In the genomic region with DNA sequence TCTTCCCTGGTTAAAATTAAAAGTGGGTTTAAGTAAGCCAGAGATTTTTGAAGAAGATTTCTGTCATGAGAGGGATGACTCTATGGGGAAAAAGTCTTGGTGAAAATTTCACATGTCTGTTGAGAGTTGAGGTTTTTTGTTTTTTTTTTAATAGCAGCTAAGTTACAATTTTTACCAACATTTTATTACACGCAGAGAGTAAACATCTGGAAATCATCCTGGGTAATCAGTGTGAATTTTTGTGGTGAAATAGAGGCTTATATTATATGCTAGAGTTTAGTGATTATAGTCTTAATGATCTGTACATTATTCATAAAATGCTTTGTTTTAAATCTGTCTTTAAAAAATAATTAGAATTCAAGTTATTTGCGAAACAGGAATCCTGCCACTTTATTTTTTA, we compare ENCODE assay signal across 16 cellular contexts.
"Had no signal": no experiment of that assay in that cellular context is flagged by ENCODE, and none has a peak within 500 bp of the region (broad histone marks: within the 10 kb centered on the region; RNA-seq: fewer than 3 reads in every experiment).

No MANE protein-coding gene starts in this region.

- H3K27me3 ChIP-seq: esophagus squamous epithelium, sigmoid colon, suprapubic skin, thyroid gland, upper lobe of left lung, uterus had no signal

- H3K27ac Mint-ChIP-seq: natural killer cell treated with Interleukin-12 subunit alpha and Interleukin-12 subunit beta and Interleukin-15 and Interleukin-18, amount 100 ng/mL, for 72 hours had no signal

- ATAC-seq: left lobe of liver; natural killer cell treated with Interleukin-12 subunit alpha and Interleukin-12 subunit beta and Interleukin-15 and Interleukin-18, amount 100 ng/mL, for 72 hours; stimulated activated naive CD8-positive, alpha-beta T cell treated with anti-CD3 and anti-CD28 coated beads, Interleukin-15, Interleukin-2, amounts not matched to agents 100 U/mL and 50 U/mL, for 24 hours had no signal

- H3K4me3 Mint-ChIP-seq: natural killer cell treated with Interleukin-12 subunit alpha and Interleukin-12 subunit beta and Interleukin-15 and Interleukin-18, amount 100 ng/mL, for 72 hours had no signal

- H3K4me1 ChIP-seq: esophagus squamous epithelium, sigmoid colon, suprapubic skin, upper lobe of left lung, uterus had no signal

- H3K4me3 ChIP-seq: esophagus squamous epithelium, sigmoid colon, skin epidermis, suprapubic skin, thyroid gland, upper lobe of left lung, uterus had no signal

- DNase-seq: effector memory CD4-positive, alpha-beta T cell; esophagus squamous epithelium; islet precursor cell; mammary epithelial cell; posterior cingulate gyrus; sigmoid colon; stimulated activated CD4-positive, alpha-beta T cell treated with anti-CD3 and anti-CD28 coated beads, Interleukin-12 subunit alpha, Interleukin-12 subunit beta, amount 100 ng/mL, for 4 hours; stimulated activated naive CD8-positive, alpha-beta T cell treated with anti-CD3 and anti-CD28 coated beads, Interleukin-15, Interleukin-2, amounts not matched to agents 100 U/mL and 50 U/mL, for 24 hours; thyroid gland; upper lobe of left lung; uterus had no signal

- H3K9me3 ChIP-seq: esophagus squamous epithelium, sigmoid colon, suprapubic skin, thyroid gland, upper lobe of left lung, uterus had no signal

- H3K27ac ChIP-seq: epithelial cell of prostate, esophagus squamous epithelium, sigmoid colon, skin epidermis, suprapubic skin, thyroid gland, upper lobe of left lung, uterus had no signal

- H3K36me3 ChIP-seq: esophagus squamous epithelium, sigmoid colon, suprapubic skin, thyroid gland, upper lobe of left lung, uterus had no signal

- H3K36me3 Mint-ChIP-seq: natural killer cell treated with Interleukin-12 subunit alpha and Interleukin-12 subunit beta and Interleukin-15 and Interleukin-18, amount 100 ng/mL, for 72 hours had no signal

- H3K9me3 Mint-ChIP-seq: natural killer cell treated with Interleukin-12 subunit alpha and Interleukin-12 subunit beta and Interleukin-15 and Interleukin-18, amount 100 ng/mL, for 72 hours had no signal
